13 cellular contexts compared by ENCODE assay signal in genomic region chr14:82861321-82861720, GRCh38.
"Had no signal": no experiment of that assay in that cellular context is flagged by ENCODE, and none has a peak within 500 bp of the region (broad histone marks: within the 10 kb centered on the region; RNA-seq: fewer than 3 reads in every experiment).

No MANE protein-coding gene starts in this region.

- H3K27ac ChIP-seq: colonic mucosa, coronary artery, dorsolateral prefrontal cortex, epithelial cell of prostate, esophagus muscularis mucosa, esophagus squamous epithelium, foreskin keratinocyte, gastrocnemius medialis, gastroesophageal sphincter, heart left ventricle, heart right ventricle had no signal

- H3K27me3 ChIP-seq: colonic mucosa, dorsolateral prefrontal cortex, esophagus muscularis mucosa, esophagus squamous epithelium, foreskin keratinocyte, gastrocnemius medialis, gastroesophageal sphincter, heart left ventricle, heart right ventricle had no signal

- H3K36me3 ChIP-seq: colonic mucosa, esophagus muscularis mucosa, esophagus squamous epithelium, gastrocnemius medialis, gastroesophageal sphincter, heart left ventricle, heart right ventricle had no signal

- ATAC-seq: effector memory CD8-positive, alpha-beta T cell; esophagus mucosa; foreskin keratinocyte; gastrocnemius medialis; gastroesophageal sphincter; heart left ventricle; heart right ventricle had no signal

- H3K4me3 ChIP-seq: colonic mucosa, coronary artery, dorsolateral prefrontal cortex, esophagus muscularis mucosa, esophagus squamous epithelium, gastrocnemius medialis, gastroesophageal sphincter, heart left ventricle, heart right ventricle had no signal

- H3K9me3 ChIP-seq: colonic mucosa, gastrocnemius medialis had no signal
